8 cellular contexts compared by ENCODE assay signal in genomic region chr18:23453657-23454011, GRCh38. TPM values are rescaled to one million over a fixed set of nuclear protein-coding genes. Genes with fewer than 3 reads are reported as not detected.
DNase-seq lines count a peak whose midpoint lies in the region; ATAC-seq, FAIRE-seq and TF ChIP-seq lines count a peak whose summit lies in the region.

No MANE protein-coding gene starts in this region.

- FAIRE-seq in A549 (lab: Jason Lieb, UNC) = no peak

- peak overlapping the region; percentile 84 for H3K27ac Mint-ChIP-seq in chondrocyte (ENCODE audit: unreplicated experiment)

- no peaks in the 10 kb centered on the region for H3K9me3 Mint-ChIP-seq in chondrocyte (ENCODE audit: low read depth)

- H3K36me3 Mint-ChIP-seq in chondrocyte (ENCODE audit: low read depth) = peaks cover 4% of the 10 kb centered on the region

- WGBS in A549 (ENCODE audit: missing lambda C conversion rate) = 0% methylated on average over 8 of the region's 10 CpGs
- 0 to 1% methylated on average over 10 of the region's 10 CpGs for WGBS in lower leg skin, 2 donors

- TF ChIP-seq EP300 in A549 (IDR thresholded peaks at IDR 0.05) = no peak

- peak overlapping the region; percentile 99 for H3K4me3 Mint-ChIP-seq in chondrocyte (ENCODE audit: unreplicated experiment)

- H3K27me3 Mint-ChIP-seq in chondrocyte (ENCODE audit: low read depth) = no peaks in the 10 kb centered on the region

- CTCF ChIA-PET in A549 (lab: Yijun Ruan, JAX) = interaction anchor here (0.5 to 1.3 kb wide), 2 partner anchors 45 to 450 kb away, joined by 3 read pairs; no protein-coding TSS in a partner anchor

- H3K9me3 ChIP-seq in A549 = no peaks in the 10 kb centered on the region

- H3K4me3 ChIP-seq in A549 (peak overlapping the region; percentile 70), lower leg skin (ENCODE audit: low read depth, poor library complexity, severe bottlenecking) (peak overlapping the region; percentile 85)

- no peak for TF ChIP-seq POLR2A in A549 (IDR thresholded peaks at IDR 0.05; ENCODE audit: low read length)
- TF ChIP-seq POLR2A in lower leg skin (IDR thresholded peaks at IDR 0.05) = no peak

- peak overlapping the region; percentile 91 to 94 for H3K27ac ChIP-seq in A549

- POLR2A ChIA-PET in A549 (lab: Yijun Ruan, JAX) = interaction anchor here (0.9 to 1.1 kb wide), 2 partner anchors 11 to 13 kb away, joined by 4 to 5 read pairs; no protein-coding TSS in a partner anchor

- intact Hi-C loops in lower leg skin (cut with DNase I; ENCODE audit: low total_unique reads) = no loop called here

- peak; percentile 30 to 57 for ATAC-seq in A549
- ATAC-seq in GM19023 (IDR thresholded peaks at IDR 0.05; ENCODE audit: unreplicated experiment) = peak; percentile 3

- peak in 1 of 2 experiments; percentile 31 for DNase-seq in A549 (ENCODE audit: low read depth in 1 of 2, low spot score in 1 of 2)
- DNase-seq in NCI-H1105 treated with DMSO at 0.1 percent for 48 hours (lab: John Stamatoyannopoulos, UW) = peak; percentile 32
- no peak for DNase-seq in chondrocyte (ENCODE audit: low spot score)
- no peak for DNase-seq in lower leg skin (ENCODE audit: low spot score in 2 of 2)
- peak; percentile 20 for DNase-seq in superior temporal gyrus (ENCODE audit: extremely low spot score)
- no peak for DNase-seq in middle frontal gyrus (ENCODE audit: extremely low spot score, low spot score)
- DNase-seq in central memory CD4-positive, alpha-beta T cell = no peak

- peaks cover 51% of the 10 kb centered on the region for H3K4me1 Mint-ChIP-seq in chondrocyte (ENCODE audit: low read depth)

- H3K4me2 ChIP-seq in A549 = peak overlapping the region; percentile 80

- TF ChIP-seq CTCF in A549 (IDR thresholded peaks at IDR 0.05) (no peak), chondrocyte (IDR thresholded peaks at IDR 0.05) (peak; percentile 9), lower leg skin (IDR thresholded peaks at IDR 0.05) (no peak)

- TF ChIP-seq RAD21 in A549 (conservative IDR thresholded peaks at IDR 0.05 in 1 of 2, IDR thresholded peaks at IDR 0.05 in 1 of 2) = no peak

- peaks cover 16% of the 10 kb centered on the region for H3K4me1 ChIP-seq in A549

TF ChIP-seq in A549, 52 proteins besides CTCF, POLR2A, EP300 and RAD21:
- TF ChIP-seq RARB (CRISPR knock-in tag; IDR thresholded peaks at IDR 0.05) (no peak), NR3C1 (IDR thresholded peaks at IDR 0.05) (no peak), CHD4 (IDR thresholded peaks at IDR 0.05; ENCODE audit: borderline replicate concordance) (no peak), KDM5A (IDR thresholded peaks at IDR 0.05) (no peak), RCOR1 (IDR thresholded peaks at IDR 0.05; ENCODE audit: low read depth, low read length) (no peak), EHF (CRISPR knock-in tag; IDR thresholded peaks at IDR 0.05) (no peak), PHF8 (IDR thresholded peaks at IDR 0.05; ENCODE audit: borderline replicate concordance, low read depth) (no peak), GATA3 (IDR thresholded peaks at IDR 0.05; ENCODE audit: borderline replicate concordance) (no peak), HOXB13 (CRISPR knock-in tag; IDR thresholded peaks at IDR 0.05; ENCODE audit: low read depth) (no peak), RFX5 (IDR thresholded peaks at IDR 0.05) (no peak), E2F6 (IDR thresholded peaks at IDR 0.05; ENCODE audit: borderline replicate concordance, low read depth) (no peak), JUNB (IDR thresholded peaks at IDR 0.05) (no peak), CBX2 (IDR thresholded peaks at IDR 0.05; ENCODE audit: borderline replicate concordance, low read depth) (no peak), HOXB5 (CRISPR knock-in tag; IDR thresholded peaks at IDR 0.05) (no peak), TP53 (CRISPR knock-in tag; IDR thresholded peaks at IDR 0.05) (no peak), PBX3 (IDR thresholded peaks at IDR 0.05) (no peak), HOXA7 (CRISPR knock-in tag; IDR thresholded peaks at IDR 0.05) (no peak), POLR2AphosphoS2 (conservative IDR thresholded peaks at IDR 0.05; ENCODE audit: low read length) (no peak)
- TF ChIP-seq, protein P1, sequence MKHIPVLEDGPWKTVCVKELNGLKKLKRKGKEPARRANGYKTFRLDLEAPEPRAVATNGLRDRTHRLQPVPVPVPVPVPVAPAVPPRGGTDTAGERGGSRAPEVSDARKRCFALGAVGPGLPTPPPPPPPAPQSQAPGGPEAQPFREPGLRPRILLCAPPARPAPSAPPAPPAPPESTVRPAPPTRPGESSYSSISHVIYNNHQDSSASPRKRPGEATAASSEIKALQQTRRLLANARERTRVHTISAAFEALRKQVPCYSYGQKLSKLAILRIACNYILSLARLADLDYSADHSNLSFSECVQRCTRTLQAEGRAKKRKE (CRISPR knock-in tag; IDR thresholded peaks at IDR 0.05; ENCODE audit: low read depth) = no peak
- TF ChIP-seq, protein P2, sequence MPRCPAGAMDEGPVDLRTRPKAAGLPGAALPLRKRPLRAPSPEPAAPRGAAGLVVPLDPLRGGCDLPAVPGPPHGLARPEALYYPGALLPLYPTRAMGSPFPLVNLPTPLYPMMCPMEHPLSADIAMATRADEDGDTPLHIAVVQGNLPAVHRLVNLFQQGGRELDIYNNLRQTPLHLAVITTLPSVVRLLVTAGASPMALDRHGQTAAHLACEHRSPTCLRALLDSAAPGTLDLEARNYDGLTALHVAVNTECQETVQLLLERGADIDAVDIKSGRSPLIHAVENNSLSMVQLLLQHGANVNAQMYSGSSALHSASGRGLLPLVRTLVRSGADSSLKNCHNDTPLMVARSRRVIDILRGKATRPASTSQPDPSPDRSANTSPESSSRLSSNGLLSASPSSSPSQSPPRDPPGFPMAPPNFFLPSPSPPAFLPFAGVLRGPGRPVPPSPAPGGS (IDR thresholded peaks at IDR 0.05) = no peak

RNA-seq across cellular contexts. Expression of gene RIOK3, which starts 0.5 kb away (rescaled TPM):
- polyA plus RNA-seq in A549 (2011; rRNA removed) (34.4 and 43.3 TPM in 2 replicates), A549 (2017; fragmentation: RNase III; extraction: RNeasy Plus Mini Kit Qiagen cat#74134 plus additional on column Dnase treatment) (25.3 to 29.4 TPM (median 26.9 TPM) in 3 replicates)
- polyA plus RNA-seq in A549 (2012; cell fraction: cytosol; rRNA removed) = 6.8 and 9.1 TPM in 2 replicates
- polyA plus RNA-seq in A549 (2012; cell fraction: nucleus; rRNA removed) = 9.5 and 12.9 TPM in 2 replicates
- polyA minus RNA-seq in A549 (2011; rRNA and poly(A)+ RNA removed) = 14.3 and 14.4 TPM in 2 replicates
- total RNA-seq in chondrocyte (50.3 to 51.5 TPM (median 51.4 TPM) in 3 replicates), lower leg skin (100 to 1,000 TPM in 2 of 4 donors, 10 to 100 TPM in 2; 74.2 to 131 (median 98.7) TPM)

RNA-seq across cellular contexts. Expression of gene RMC1, which starts 49.7 kb away (rescaled TPM):
- polyA plus RNA-seq in A549 (2011; rRNA removed) (17.5 and 28.5 TPM in 2 replicates), A549 (2017; fragmentation: RNase III; extraction: RNeasy Plus Mini Kit Qiagen cat#74134 plus additional on column Dnase treatment) (13.9 to 15.7 TPM (median 14.7 TPM) in 3 replicates)
- 14.8 and 16.4 TPM in 2 replicates for polyA plus RNA-seq in A549 (2012; cell fraction: cytosol; rRNA removed)
- polyA plus RNA-seq in A549 (2012; cell fraction: nucleus; rRNA removed) = 21.0 and 22.8 TPM in 2 replicates
- polyA minus RNA-seq in A549 (2011; rRNA and poly(A)+ RNA removed) = 12.7 and 13.5 TPM in 2 replicates
- total RNA-seq in chondrocyte (22.5 to 26.8 TPM (median 24.6 TPM) in 3 replicates), lower leg skin (10 to 100 TPM; 16.6 to 33.1 (median 25.4) TPM)

Comparison
In these comparisons a context has a peak if more than half of its experiments do, and no peak if none do; other contexts are left out.
1. DNase-seq: peak in NCI-H1105 treated with DMSO at 0.1 percent for 48 hours (single experiment) and superior temporal gyrus (single experiment); none in chondrocyte (single experiment), lower leg skin (0 of 2), middle frontal gyrus (single experiment) and central memory CD4-positive, alpha-beta T cell (single experiment).